29 cellular contexts compared by ENCODE assay signal in the genomic region with DNA sequence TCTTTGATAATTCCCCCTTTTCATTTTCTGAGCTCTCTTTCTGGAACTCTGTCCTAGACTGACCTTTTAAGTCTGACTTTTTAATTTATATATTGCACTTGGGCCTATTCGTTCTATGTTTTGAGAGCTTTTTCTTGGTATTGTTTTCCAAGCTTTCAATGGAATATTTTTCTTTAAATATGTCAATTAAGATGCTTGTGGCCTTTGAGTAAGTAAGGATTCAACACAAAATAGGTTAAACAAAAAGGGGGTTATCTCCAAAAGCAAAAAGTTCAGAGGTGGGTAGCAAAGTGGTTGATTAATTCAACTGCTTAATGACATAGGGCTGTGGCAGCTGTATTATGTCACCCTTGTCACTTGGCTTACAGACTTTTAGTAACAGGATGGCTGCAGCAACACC.
DNase-seq lines count a peak whose midpoint lies in the region; TF ChIP-seq lines count a peak whose summit lies in the region.
"Had no signal": no experiment of that assay in that cellular context is flagged by ENCODE, and none has a peak within 500 bp of the region (broad histone marks: within the 10 kb centered on the region; RNA-seq: fewer than 3 reads in every experiment).

No MANE protein-coding gene starts in this region.

- BruUV-seq in A673 (replicated peaks; lab: Mats Ljungman, UMichigan): no TSS peak

- no peak for TF ChIP-seq CTCF in A673 (conservative IDR thresholded peaks at IDR 0.05; ENCODE audit: low read depth, low read length)

- POLR2A ChIA-PET in A673 (lab: Charles Lee; ENCODE audit: low non-redundant PET): no interaction called here

- no peak overlapping the region for H3K4me3 ChIP-seq in A673 (ENCODE audit: low read depth, low read length, poor library complexity, severe bottlenecking)
- no peak overlapping the region for H3K4me3 ChIP-seq in HAP-1
- H3K4me3 ChIP-seq: A549; BLaER1; BLaER1 treated with 17β-estradiol and CSF1 and Interleukin-3, amounts not matched to agents 10 nM and 100 nM had no signal

- no peaks in the 10 kb centered on the region for H3K36me3 ChIP-seq in A673 (ENCODE audit: insufficient read depth, low read length, poor library complexity, severe bottlenecking)
- no peaks in the 10 kb centered on the region for H3K36me3 ChIP-seq in HAP-1 (replicated peaks)
- H3K36me3 ChIP-seq: BE2C; BLaER1; BLaER1 treated with 17β-estradiol and CSF1 and Interleukin-3, amounts not matched to agents 10 nM and 100 nM had no signal

- peak; percentile 24 for DNase-seq in A673 (ENCODE audit: low spot score)
- DNase-seq in HAP-1 (ENCODE audit: low spot score in 2 of 2): peak; percentile 56 to 93
- no peak for DNase-seq in NCI-H524 treated with DMSO at 0.1 percent for 48 hours (lab: John Stamatoyannopoulos, UW)
- DNase-seq in hippocampal formation (lab: John Stamatoyannopoulos, UW): no peak
- DNase-seq: 8988T; ACHN; AML-193; BE2C; C1 segment of cervical spinal cord; Caco-2; Calu3; CD4-positive, alpha-beta memory T cell; CD4-positive, alpha-beta T cell; CD4-positive, CD25-positive, alpha-beta regulatory T cell; CD8-positive, alpha-beta memory T cell; CD8-positive, alpha-beta T cell; COR-L47; DMS 273 treated with DMSO at 0.1 percent for 48 hours; DMS153; DMS53; DMS79; DMS79 treated with DMSO at 0.1 percent for 48 hours; DND-41; EL had no signal

- no peaks in the 10 kb centered on the region for H3K27me3 ChIP-seq in A673 (replicated peaks; ENCODE audit: insufficient read depth, low read depth, low read length, poor library complexity)
- no peaks in the 10 kb centered on the region for H3K27me3 ChIP-seq in HAP-1 (ENCODE audit: low read depth)
- H3K27me3 ChIP-seq: BE2C; BLaER1; BLaER1 treated with 17β-estradiol and CSF1 and Interleukin-3, amounts not matched to agents 10 nM and 100 nM had no signal

- intact Hi-C loops in A673 (cut with micrococcal nuclease; ENCODE audit: unreplicated experiment): no loop called here

- H3K9me3 ChIP-seq in A673 (ENCODE audit: low read depth, low read length, poor library complexity, severe bottlenecking) (no peaks in the 10 kb centered on the region), HAP-1 (no peaks in the 10 kb centered on the region)
- H3K9me3 ChIP-seq: A549; BE2C; BLaER1; BLaER1 treated with 17β-estradiol and CSF1 and Interleukin-3, amounts not matched to agents 10 nM and 100 nM; Caco-2 had no signal

- H3K4me1 ChIP-seq in A673 (ENCODE audit: insufficient read depth, low read length, poor library complexity, severe bottlenecking) (no peaks in the 10 kb centered on the region), HAP-1 (peaks cover 20% of the 10 kb centered on the region)
- H3K4me1 ChIP-seq: A549; BE2C; BLaER1; BLaER1 treated with 17β-estradiol and CSF1 and Interleukin-3, amounts not matched to agents 10 nM and 100 nM; Caco-2 had no signal

- in situ Hi-C loops in HAP-1 (cut with MboI; ENCODE audit: low sequenced_read_pairs): no loop called here

- CTCF ChIA-PET in A673 (lab: Charles Lee): interaction anchor here (0.6 kb wide), 1 partner anchor 224 kb away, joined by 3 read pairs; no protein-coding TSS in a partner anchor

- no peak overlapping the region for H3K27ac ChIP-seq in A673 (ENCODE audit: low read depth, low read length, poor library complexity, severe bottlenecking)
- H3K27ac ChIP-seq: 22Rv1; A549; BLaER1; BLaER1 treated with 17β-estradiol and CSF1 and Interleukin-3, amounts not matched to agents 10 nM and 100 nM; C4-2B had no signal

Comparison
In these comparisons a context has a peak if more than half of its experiments do, and no peak if none do; other contexts are left out.
1. DNase-seq: peak in A673 (single experiment) and HAP-1 (2 of 2); none in NCI-H524 treated with DMSO at 0.1 percent for 48 hours (single experiment) and hippocampal formation (0 of 2).